ENCODE assay signal across 19 cellular contexts in the genomic region with DNA sequence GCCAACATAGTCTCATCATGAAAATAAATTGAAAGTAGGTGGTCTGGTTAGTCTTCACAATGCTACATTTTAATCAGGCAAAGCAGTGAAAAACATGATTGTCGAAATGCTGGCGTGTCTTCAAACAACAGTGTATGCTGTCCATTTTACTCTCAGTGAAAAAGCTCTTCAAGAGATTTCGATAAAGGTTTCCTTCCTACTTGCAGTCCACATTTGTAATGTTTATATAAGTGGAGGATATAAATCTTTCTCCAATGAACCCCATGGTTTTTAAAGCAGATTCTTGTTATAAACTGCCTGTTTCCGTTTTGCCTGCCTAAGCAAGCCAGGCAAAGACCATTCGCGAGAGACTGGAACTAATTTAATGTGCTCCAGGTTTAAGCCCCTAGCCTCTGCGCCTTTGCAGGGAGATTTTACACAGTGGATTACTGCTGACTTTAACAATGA.
DNase-seq lines count a peak whose midpoint lies in the region; ATAC-seq, FAIRE-seq and TF ChIP-seq lines count a peak whose summit lies in the region.
"Had no signal": no experiment of that assay in that cellular context is flagged by ENCODE, and none has a peak within 500 bp of the region (broad histone marks: within the 10 kb centered on the region; RNA-seq: fewer than 3 reads in every experiment).

No MANE protein-coding gene starts in this region.

- H3K4me3 Mint-ChIP-seq in astrocyte (ENCODE audit: unreplicated experiment), result no peak overlapping the region

- H3K79me2 ChIP-seq in astrocyte (ENCODE audit: insufficient read depth, low read length), result no peaks in the 10 kb centered on the region

- H3K4me1 ChIP-seq in astrocyte (ENCODE audit: insufficient read depth, low read length), result peaks cover 8% of the 10 kb centered on the region

- no peaks in the 10 kb centered on the region for H3K27me3 Mint-ChIP-seq in astrocyte (ENCODE audit: low read depth, unreplicated experiment)

- no peak overlapping the region for H2AFZ ChIP-seq in astrocyte (ENCODE audit: low read depth, low read length)

- no peak overlapping the region for H3K27ac ChIP-seq in astrocyte (ENCODE audit: low read depth, low read length)
- H3K27ac ChIP-seq: SJSA1 had no signal

- peak; percentile 63 for DNase-seq in HFF-Myc (ENCODE audit: extremely low read depth, low read depth)
- no peak for DNase-seq in astrocyte (ENCODE audit: low read depth)
- DNase-seq in foreskin fibroblast, result no peak
- DNase-seq in retinal pigment epithelial cell (ENCODE audit: low read depth), result peak; percentile 51
- no peak for DNase-seq in NCI-H226
- no peak for DNase-seq in NAMALWA (ENCODE audit: low spot score)
- DNase-seq: activated CD4-positive, alpha-beta T cell treated with anti-CD3 and anti-CD28 coated beads for 48 hours; activated gamma-delta T cell treated with Interleukin-2 at 50 U/mL for 16 hours; BE2C; left ventricle myocardium superior; NCI-H1092; NCI-H526; PC-3; posterior cingulate gyrus; stimulated activated CD4-positive, alpha-beta T cell treated with anti-CD3 and anti-CD28 coated beads, Interleukin-4, amount 100 ng/mL, for 24 hours; T1000 had no signal

- peaks cover 11% of the 10 kb centered on the region for H3K4me1 Mint-ChIP-seq in astrocyte (ENCODE audit: low read depth, unreplicated experiment)

- TF ChIP-seq CTCF in HFF-Myc (IDR thresholded peaks at IDR 0.05; ENCODE audit: low read depth, low read length, missing control alignments), result no peak
- TF ChIP-seq CTCF in astrocyte (IDR thresholded peaks at IDR 0.05; ENCODE audit: insufficient read depth, low read depth, low read length), result no peak
- no peak for TF ChIP-seq CTCF in foreskin fibroblast (IDR thresholded peaks at IDR 0.05; ENCODE audit: low read depth, low read length)
- no peak for TF ChIP-seq CTCF in retinal pigment epithelial cell (conservative IDR thresholded peaks at IDR 0.05; ENCODE audit: low read depth, low read length)

- H3K9me3 Mint-ChIP-seq in astrocyte (ENCODE audit: unreplicated experiment), result no peaks in the 10 kb centered on the region

- H3K27ac Mint-ChIP-seq in astrocyte (ENCODE audit: unreplicated experiment), result no peak overlapping the region

- no peaks in the 10 kb centered on the region for H4K20me1 ChIP-seq in astrocyte (ENCODE audit: insufficient read depth, low read length)

- H3K27me3 ChIP-seq in astrocyte (ENCODE audit: insufficient read depth, low read length), result no peaks in the 10 kb centered on the region
- H3K27me3 ChIP-seq: BE2C, SJSA1 had no signal

- H3K4me3 ChIP-seq in HFF-Myc (replicated peaks; ENCODE audit: low read depth, low read length) (no peak overlapping the region), astrocyte (ENCODE audit: insufficient read depth, low read depth, low read length) (no peak overlapping the region), foreskin fibroblast (ENCODE audit: low read depth in 1 of 2, low read length in 2 of 2) (peak overlapping the region; percentile 10 to 42), retinal pigment epithelial cell (ENCODE audit: low read length) (no peak overlapping the region)

- peak overlapping the region; percentile 45 for H3K9ac ChIP-seq in astrocyte (ENCODE audit: low read length)

- no peak for FAIRE-seq in astrocyte (lab: Jason Lieb, UNC)

- H3K9me3 ChIP-seq in astrocyte (ENCODE audit: insufficient read depth, low read depth, low read length), result no peaks in the 10 kb centered on the region
- H3K9me3 ChIP-seq: BE2C, SJSA1 had no signal

- no peaks in the 10 kb centered on the region for H3K36me3 Mint-ChIP-seq in astrocyte (ENCODE audit: low read depth, unreplicated experiment)

- H3K4me2 ChIP-seq in astrocyte (ENCODE audit: low read length), result peak overlapping the region; percentile 69

- ATAC-seq in esophagus mucosa, result no peak
- ATAC-seq in HG03196 (IDR thresholded peaks at IDR 0.05; ENCODE audit: unreplicated experiment), result no peak
- ATAC-seq: left ventricle myocardium superior had no signal

- H3K36me3 ChIP-seq in astrocyte (ENCODE audit: insufficient read depth, low read length), result no peaks in the 10 kb centered on the region
- H3K36me3 ChIP-seq: BE2C, SJSA1 had no signal

Comparison
In these comparisons a context has a peak if more than half of its experiments do, and no peak if none do; other contexts are left out.
1. DNase-seq: peak in HFF-Myc (single experiment) and retinal pigment epithelial cell (single experiment); none in astrocyte (single experiment), foreskin fibroblast (0 of 2), NCI-H226 (single experiment) and NAMALWA (single experiment).
2. H3K4me3 ChIP-seq: peak in foreskin fibroblast (2 of 2); none in HFF-Myc (single experiment), astrocyte (single experiment) and retinal pigment epithelial cell (single experiment).